In the genomic region with DNA sequence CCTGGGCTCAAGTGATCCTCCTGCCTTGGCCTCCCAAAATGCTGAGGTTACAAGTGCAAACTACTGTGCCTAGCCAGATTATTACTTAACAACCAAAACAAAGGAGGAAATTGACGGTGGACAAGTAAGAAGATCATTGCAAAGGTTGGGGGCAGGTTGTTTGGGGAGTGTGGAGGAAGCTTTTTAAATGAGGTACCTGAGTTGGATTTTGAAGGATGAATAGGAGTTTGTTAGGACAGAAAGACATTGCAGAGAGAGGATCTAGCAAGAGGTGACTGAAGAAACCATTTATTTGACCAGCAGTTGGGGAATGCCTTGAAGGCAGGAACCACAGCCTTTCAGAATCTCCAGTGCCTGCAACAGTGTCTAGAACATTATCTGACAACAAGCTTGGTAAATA, we compare ENCODE assay signal across 21 cellular contexts. TPM values are rescaled to one million over a fixed set of nuclear protein-coding genes. Genes with fewer than 3 reads are reported as not detected.
DNase-seq lines count a peak whose midpoint lies in the region; ATAC-seq, FAIRE-seq and TF ChIP-seq lines count a peak whose summit lies in the region.
"Had no signal": no experiment of that assay in that cellular context is flagged by ENCODE, and none has a peak within 500 bp of the region (broad histone marks: within the 10 kb centered on the region; RNA-seq: fewer than 3 reads in every experiment).

No MANE protein-coding gene starts in this region.

- peaks cover 39% of the 10 kb centered on the region for H3K4me1 Mint-ChIP-seq in T-helper 17 cell
- peaks cover 73% of the 10 kb centered on the region for H3K4me1 Mint-ChIP-seq in osteocyte (ENCODE audit: unreplicated experiment)

- no peak for TF ChIP-seq POLR2A in suprapubic skin (IDR thresholded peaks at IDR 0.05)

- H3K27me3 Mint-ChIP-seq in T-helper 17 cell (no peaks in the 10 kb centered on the region), osteocyte (ENCODE audit: unreplicated experiment) (no peaks in the 10 kb centered on the region)

- ATAC-seq in T-helper 17 cell (no peak), GM21515 (IDR thresholded peaks at IDR 0.05; ENCODE audit: unreplicated experiment) (no peak)
- ATAC-seq: Right ventricle myocardium inferior had no signal

- H3K4me3 Mint-ChIP-seq in T-helper 17 cell (peak overlapping the region; percentile 22), osteocyte (ENCODE audit: unreplicated experiment) (no peak overlapping the region)

- H3K9me3 ChIP-seq in T-helper 17 cell (ENCODE audit: control insufficient read depth, low read length, poor library complexity, severe bottlenecking) (no peaks in the 10 kb centered on the region), suprapubic skin (no peaks in the 10 kb centered on the region)
- H3K9me3 ChIP-seq: SJSA1 had no signal

- TF ChIP-seq EP300 in suprapubic skin (IDR thresholded peaks at IDR 0.05): no peak

- WGBS in suprapubic skin: 94% methylated on average over 1 of the region's 1 CpG

- H3K9me3 Mint-ChIP-seq in osteocyte (ENCODE audit: unreplicated experiment): no peaks in the 10 kb centered on the region

- no peaks in the 10 kb centered on the region for H3K27me3 ChIP-seq in H7 (ENCODE audit: control insufficient read depth, insufficient read depth, low read length)
- no peaks in the 10 kb centered on the region for H3K27me3 ChIP-seq in suprapubic skin
- H3K27me3 ChIP-seq: SJSA1 had no signal

- peaks cover 30% of the 10 kb centered on the region for H3K4me1 ChIP-seq in suprapubic skin

- H3K36me3 ChIP-seq in H7 (replicated peaks; ENCODE audit: control insufficient read depth, insufficient read depth, low read length): no peaks in the 10 kb centered on the region
- no peaks in the 10 kb centered on the region for H3K36me3 ChIP-seq in suprapubic skin

- FAIRE-seq in urothelium cell line (lab: Jason Lieb, UNC): no peak
- FAIRE-seq: D721Med, H54, HTR-8/SVneo had no signal

- peak; percentile 7 for DNase-seq in H7
- DNase-seq in T-helper 17 cell: no peak
- no peak for DNase-seq in osteocyte (ENCODE audit: extremely low spot score, unreplicated experiment)
- DNase-seq in urothelium cell line (ENCODE audit: low spot score): no peak
- no peak for DNase-seq in stimulated activated naive CD4-positive, alpha-beta T cell treated with Interleukin-2 at 50 U/mL for 16 hours (lab: John Stamatoyannopoulos, UW)
- DNase-seq in suprapubic skin (ENCODE audit: low spot score in 2 of 2): no peak
- DNase-seq: DMS79, NCI-H1105, NCI-H2029 treated with DMSO at 0.1 percent for 48 hours, NCI-H226, NCI-H524 treated with DMSO at 0.1 percent for 48 hours, NCI-H82, OCI-M1 had no signal

- TF ChIP-seq CTCF in C4-2B (conservative IDR thresholded peaks at IDR 0.05): no peak
- no peak for TF ChIP-seq CTCF in osteocyte (IDR thresholded peaks at IDR 0.05)
- no peak for TF ChIP-seq CTCF in suprapubic skin (IDR thresholded peaks at IDR 0.05)

- H3K36me3 Mint-ChIP-seq in T-helper 17 cell (ENCODE audit: low read depth) (peaks cover 3% of the 10 kb centered on the region), osteocyte (ENCODE audit: unreplicated experiment) (peaks cover 19% of the 10 kb centered on the region)

- H3K4me3 ChIP-seq in H7 (ENCODE audit: insufficient read depth, low read depth, low read length): no peak overlapping the region
- H3K4me3 ChIP-seq in suprapubic skin: no peak overlapping the region
- H3K4me3 ChIP-seq: SJSA1 had no signal

- H3K27ac Mint-ChIP-seq in T-helper 17 cell (no peak overlapping the region), osteocyte (ENCODE audit: unreplicated experiment) (peak overlapping the region; percentile 41)

- 0 out of 2 replicates have a peak overlapping the region, but pooled peaks have one; percentile 6 for H3K27ac ChIP-seq in C4-2B
- H3K27ac ChIP-seq in suprapubic skin: no peak overlapping the region
- H3K27ac ChIP-seq: KMS-11, SJSA1 had no signal

RNA-seq across cellular contexts. Expression of a gene that starts 51.3 kb away (rescaled TPM):
- total RNA-seq in H7 (2014; rRNA removed; shearing (Covaris generic)): 22.0 and 29.5 TPM in 2 replicates
- 10 to 100 TPM; 66.0 to 67.0 TPM for total RNA-seq in T-helper 17 cell
- 256 and 271 TPM in 2 replicates for total RNA-seq in osteocyte
- total RNA-seq in suprapubic skin: 10 to 100 TPM; 22.1 to 37.4 (median 27.2) TPM
